32 cellular contexts compared by ENCODE assay signal in genomic region chr5:123097871-123098735, GRCh38. TPM values are rescaled to one million over a fixed set of nuclear protein-coding genes. Genes with fewer than 3 reads are reported as not detected.
DNase-seq lines count a peak whose midpoint lies in the region; ATAC-seq and TF ChIP-seq lines count a peak whose summit lies in the region.
"Had no signal": no experiment of that assay in that cellular context is flagged by ENCODE, and none has a peak within 500 bp of the region (broad histone marks: within the 10 kb centered on the region; RNA-seq: fewer than 3 reads in every experiment).

No MANE protein-coding gene starts in this region.

- peak overlapping the region; percentile 59 for H3K27ac Mint-ChIP-seq in stimulated activated naive B cell treated with anti-CD40 and anti-IgM and Interleukin-4, amounts not matched to agents 10 μg/mL and 1 μg/mL and 100 μg/mL, for 72 hours
- H3K27ac Mint-ChIP-seq in CD8-positive, alpha-beta memory T cell: no peak overlapping the region
- H3K27ac Mint-ChIP-seq: activated CD4-positive, alpha-beta T cell treated with anti-CD3 and anti-CD28 coated beads for 36 hours; activated naive CD8-positive, alpha-beta T cell treated with anti-CD3 and anti-CD28 coated beads, Interleukin-2, amount 50 U/mL, for 24 hours had no signal

- H3K27me3 Mint-ChIP-seq in stimulated activated naive B cell treated with anti-CD40 and anti-IgM and Interleukin-4, amounts not matched to agents 10 μg/mL and 1 μg/mL and 100 μg/mL, for 72 hours: peaks cover 59 to 74% of the 10 kb centered on the region in 2 donors
- H3K27me3 Mint-ChIP-seq in CD8-positive, alpha-beta memory T cell: peaks cover 51 to 79% of the 10 kb centered on the region in 2 donors

- H3K9ac ChIP-seq in fibroblast of lung (ENCODE audit: insufficient read depth, low read length): no peak overlapping the region

- peak overlapping the region; percentile 85 for H3K4me2 ChIP-seq in fibroblast of lung (ENCODE audit: extremely low read depth, insufficient read depth, low read length)

- H3K9me3 ChIP-seq in fibroblast of lung (ENCODE audit: control insufficient read depth, insufficient read depth, low read depth, low read length): no peaks in the 10 kb centered on the region
- H3K9me3 ChIP-seq in lower lobe of right lung: no peaks in the 10 kb centered on the region
- no peaks in the 10 kb centered on the region for H3K9me3 ChIP-seq in uterus
- no peaks in the 10 kb centered on the region for H3K9me3 ChIP-seq in transverse colon
- H3K9me3 ChIP-seq in CD8-positive, alpha-beta memory T cell (ENCODE audit: low read length): no peaks in the 10 kb centered on the region
- H3K9me3 ChIP-seq: gastrocnemius medialis, ovary, spleen, testis had no signal

- no peak for TF ChIP-seq EP300 in transverse colon (IDR thresholded peaks at IDR 0.05; ENCODE audit: low read depth)

- intact Hi-C loops in lower lobe of right lung (cut with DNase I) (no loop called here), uterus (cut with DNase I; ENCODE audit: low total_unique reads) (no loop called here), transverse colon (cut with DNase I; ENCODE audit: low total_unique reads) (loop anchor here (10.0 kb wide), 1 partner anchor 57 kb away; no protein-coding TSS in a partner anchor)

- POLR2A ChIA-PET in CD8-positive, alpha-beta memory T cell (lab: Charles Lee): no interaction called here

- TF ChIP-seq POLR2A in uterus (IDR thresholded peaks at IDR 0.05) (no peak), transverse colon (IDR thresholded peaks at IDR 0.05) (no peak)

- no peaks in the 10 kb centered on the region for H4K20me1 ChIP-seq in fibroblast of lung (ENCODE audit: control insufficient read depth, extremely low read depth, insufficient read depth, low read length)

- 68% methylated on average over 51 of the region's 52 CpGs; no CpG with 5 or more reads in 1 of the 2 donors for WGBS in transverse colon (ENCODE audit: low coverage in 1 of 2), 2 donors

- peaks cover 63% of the 10 kb centered on the region for H3K79me2 ChIP-seq in fibroblast of lung (ENCODE audit: control insufficient read depth, insufficient read depth, low read length)

- H3K27me3 ChIP-seq in H7 (ENCODE audit: control insufficient read depth, insufficient read depth, low read length): peaks cover 90% of the 10 kb centered on the region
- H3K27me3 ChIP-seq in fibroblast of lung (ENCODE audit: control insufficient read depth, insufficient read depth, low read length): no peaks in the 10 kb centered on the region
- peaks cover 74% of the 10 kb centered on the region for H3K27me3 ChIP-seq in lower lobe of right lung (ENCODE audit: low read depth)
- peaks cover 18 to 25% of the 10 kb centered on the region in 2 donors for H3K27me3 ChIP-seq in uterus
- peaks cover 92% of the 10 kb centered on the region for H3K27me3 ChIP-seq in transverse colon
- H3K27me3 ChIP-seq in CD8-positive, alpha-beta memory T cell (ENCODE audit: insufficient read depth, low read length, poor library complexity, severe bottlenecking): peaks cover 7% of the 10 kb centered on the region
- H3K27me3 ChIP-seq: ovary had no signal

- CTCF ChIA-PET in CD8-positive, alpha-beta memory T cell (lab: Charles Lee): no interaction called here

- H3K4me1 ChIP-seq in fibroblast of lung (ENCODE audit: control insufficient read depth, extremely low read depth, insufficient read depth, low read length) (peaks cover 13% of the 10 kb centered on the region), lower lobe of right lung (peaks cover 15% of the 10 kb centered on the region), uterus (no peaks in the 10 kb centered on the region), transverse colon (peaks cover 0 to 12% (median 4%) of the 10 kb centered on the region in 4 donors)
- no peaks in the 10 kb centered on the region for H3K4me1 ChIP-seq in CD8-positive, alpha-beta memory T cell (ENCODE audit: insufficient read depth, low read length)
- H3K4me1 ChIP-seq: testis had no signal

- DNase-seq in H7 (peak; percentile 75), fibroblast of lung (ENCODE audit: low read depth in 2 of 2) (no peak), lower lobe of right lung (no peak), uterus (no peak), transverse colon (no peak)
- DNase-seq in stimulated activated naive B cell treated with anti-CD40 and anti-IgM and Interleukin-4, amounts not matched to agents 10 μg/mL and 1 μg/mL and 100 μg/mL, for 72 hours: no peak
- DNase-seq in CD8-positive, alpha-beta memory T cell: no peak
- DNase-seq: activated CD4-positive, alpha-beta T cell treated with anti-CD3 and anti-CD28 coated beads for 36 hours; activated gamma-delta T cell treated with Interleukin-2 at 50 U/mL for 16 hours; activated naive CD8-positive, alpha-beta T cell treated with anti-CD3 and anti-CD28 coated beads, Interleukin-2, amount 50 U/mL, for 24 hours; AML-193; DMS153; effector CD8-positive, alpha-beta T cell; gastrocnemius medialis; GDM1; GOT3; hypothalamus; kidney glomerular epithelial cell; NCI-H187; retina; spleen; stimulated activated CD4-positive, alpha-beta T cell treated with anti-CD3 and anti-CD28 coated beads, Interleukin-2, amount 100 ng/mL, for 48 hours; stimulated activated naive CD4-positive, alpha-beta T cell treated with Interleukin-2 at 50 U/mL for 16 hours; T-helper 1 cell; testis had no signal

- peaks cover 12 to 28% of the 10 kb centered on the region in 2 donors for H3K4me1 Mint-ChIP-seq in stimulated activated naive B cell treated with anti-CD40 and anti-IgM and Interleukin-4, amounts not matched to agents 10 μg/mL and 1 μg/mL and 100 μg/mL, for 72 hours
- H3K4me1 Mint-ChIP-seq in CD8-positive, alpha-beta memory T cell: peaks cover 9 to 20% (median 17%) of the 10 kb centered on the region in 3 donors

- no peak for TF ChIP-seq CTCF in fibroblast of lung (conservative IDR thresholded peaks at IDR 0.05 in 1 of 2, IDR thresholded peaks at IDR 0.05 in 1 of 2; ENCODE audit: low read depth in 1 of 2, low read length in 2 of 2)
- no peak for TF ChIP-seq CTCF in lower lobe of right lung (IDR thresholded peaks at IDR 0.05)
- no peak for TF ChIP-seq CTCF in uterus (IDR thresholded peaks at IDR 0.05)
- no peak for TF ChIP-seq CTCF in transverse colon (IDR thresholded peaks at IDR 0.05)

- no peaks in the 10 kb centered on the region for H3K9me3 Mint-ChIP-seq in stimulated activated naive B cell treated with anti-CD40 and anti-IgM and Interleukin-4, amounts not matched to agents 10 μg/mL and 1 μg/mL and 100 μg/mL, for 72 hours
- H3K9me3 Mint-ChIP-seq in CD8-positive, alpha-beta memory T cell: no peaks in the 10 kb centered on the region
- H3K9me3 Mint-ChIP-seq: activated naive CD8-positive, alpha-beta T cell treated with anti-CD3 and anti-CD28 coated beads, Interleukin-2, amount 50 U/mL, for 24 hours had no signal

- no peak for ATAC-seq in lower lobe of right lung
- ATAC-seq in stimulated activated naive B cell treated with anti-CD40 and anti-IgM and Interleukin-4, amounts not matched to agents 10 μg/mL and 1 μg/mL and 100 μg/mL, for 72 hours (replicated peaks): no peak
- no peak for ATAC-seq in HG03025 (IDR thresholded peaks at IDR 0.05; ENCODE audit: low FRiP score, unreplicated experiment)
- ATAC-seq: activated CD4-positive, alpha-beta T cell treated with anti-CD3 and anti-CD28 coated beads for 36 hours; activated naive CD8-positive, alpha-beta T cell treated with anti-CD3 and anti-CD28 coated beads, Interleukin-2, amount 50 U/mL, for 24 hours; esophagus mucosa had no signal

- H3K4me3 Mint-ChIP-seq in stimulated activated naive B cell treated with anti-CD40 and anti-IgM and Interleukin-4, amounts not matched to agents 10 μg/mL and 1 μg/mL and 100 μg/mL, for 72 hours: no peak overlapping the region
- H3K4me3 Mint-ChIP-seq in CD8-positive, alpha-beta memory T cell: no peak overlapping the region
- H3K4me3 Mint-ChIP-seq: activated CD4-positive, alpha-beta T cell treated with anti-CD3 and anti-CD28 coated beads for 36 hours; activated naive CD8-positive, alpha-beta T cell treated with anti-CD3 and anti-CD28 coated beads, Interleukin-2, amount 50 U/mL, for 24 hours had no signal

- H2AFZ ChIP-seq in fibroblast of lung (ENCODE audit: low read length): no peak overlapping the region

- H3K4me3 ChIP-seq in H7 (ENCODE audit: insufficient read depth, low read depth, low read length) (peak overlapping the region; percentile 12; the same call in 1 of the 2 replicates), fibroblast of lung (replicated peaks in 1 of 4; ENCODE audit: control extremely low read depth in 1 of 4, insufficient read depth in 1 of 4, low read depth in 3 of 4, low read length in 4 of 4) (peak overlapping the region in 1 of 4 experiments; percentile 66), lower lobe of right lung (no peak overlapping the region), uterus (no peak overlapping the region), transverse colon (no peak overlapping the region)
- no peak overlapping the region for H3K4me3 ChIP-seq in CD8-positive, alpha-beta memory T cell (ENCODE audit: low read length)
- H3K4me3 ChIP-seq: ovary had no signal

- peaks cover 1 to 3% of the 10 kb centered on the region in 2 donors for H3K36me3 Mint-ChIP-seq in stimulated activated naive B cell treated with anti-CD40 and anti-IgM and Interleukin-4, amounts not matched to agents 10 μg/mL and 1 μg/mL and 100 μg/mL, for 72 hours
- H3K36me3 Mint-ChIP-seq in CD8-positive, alpha-beta memory T cell: no peaks in the 10 kb centered on the region
- H3K36me3 Mint-ChIP-seq: brain had no signal

- H3K36me3 ChIP-seq in H7 (replicated peaks; ENCODE audit: control insufficient read depth, insufficient read depth, low read length) (no peaks in the 10 kb centered on the region), fibroblast of lung (ENCODE audit: control insufficient read depth, insufficient read depth, low read length) (peaks cover 4% of the 10 kb centered on the region), lower lobe of right lung (no peaks in the 10 kb centered on the region), uterus (no peaks in the 10 kb centered on the region), transverse colon (no peaks in the 10 kb centered on the region)
- H3K36me3 ChIP-seq in CD8-positive, alpha-beta memory T cell (ENCODE audit: insufficient read depth, low read length): no peaks in the 10 kb centered on the region
- H3K36me3 ChIP-seq: gastrocnemius medialis, ovary, spleen had no signal

- H3K27ac ChIP-seq in fibroblast of lung (ENCODE audit: insufficient read depth, low read length): peak overlapping the region; percentile 56
- peak overlapping the region; percentile 58 for H3K27ac ChIP-seq in lower lobe of right lung
- H3K27ac ChIP-seq in uterus: no peak overlapping the region
- no peak overlapping the region for H3K27ac ChIP-seq in transverse colon
- no peak overlapping the region for H3K27ac ChIP-seq in CD8-positive, alpha-beta memory T cell (ENCODE audit: low read depth, low read length)
- H3K27ac ChIP-seq: gastrocnemius medialis, ovary, spleen, testis had no signal

- in situ Hi-C loops in transverse colon (cut with MboI; ENCODE audit: low pct_ligation_motif_present in 1 of 4, low pct_unique_long_range_greater_than_20kb in 1 of 4, low sequenced_read_pairs in 3 of 4): no loop called here

RNA-seq across cellular contexts. Expression of gene PRDM6, which starts 9.1 kb away (rescaled TPM):
- 0.21 TPM in 1 of 2 replicates, not detected in the other for total RNA-seq in H7 (2014; rRNA removed; shearing (Covaris generic))
- 13.1 and 21.6 TPM in 2 replicates for total RNA-seq in fibroblast of lung
- polyA plus RNA-seq in fibroblast of lung: 6.3 and 16.3 TPM in 2 replicates
- 5.0 and 10.1 TPM in 2 replicates for polyA plus RNA-seq in fibroblast of lung (2012)
- polyA minus RNA-seq in fibroblast of lung (ENCODE audit: low replicate concordance): 6.0 and 30.7 TPM in 2 replicates
- 6.7 TPM for total RNA-seq in lower lobe of right lung
- 1 to 10 TPM in 2 of 4 donors, under 1 TPM in 2; under 0.01 to 2.6 (median 1.6) TPM for total RNA-seq in uterus
- 1 to 10 TPM; 1.2 to 4.0 (median 2.0) TPM for total RNA-seq in transverse colon
- total RNA-seq in CD8-positive, alpha-beta memory T cell: not detected
- polyA plus RNA-seq in CD8-positive, alpha-beta memory T cell: not detected
- total RNA-seq: activated CD4-positive, alpha-beta T cell treated with anti-CD3 and anti-CD28 coated beads for 36 hours; LHCN-M2; RPMI7951; SK-MEL-5 had no signal

Comparison
In these comparisons a context has a peak if more than half of its experiments do, and no peak if none do; other contexts are left out.
1. H3K27ac ChIP-seq: peak in fibroblast of lung (single experiment) and lower lobe of right lung (single experiment); none in uterus (0 of 2), transverse colon (0 of 4) and CD8-positive, alpha-beta memory T cell (single experiment).